11 cellular contexts compared by ENCODE assay signal in the genomic region with DNA sequence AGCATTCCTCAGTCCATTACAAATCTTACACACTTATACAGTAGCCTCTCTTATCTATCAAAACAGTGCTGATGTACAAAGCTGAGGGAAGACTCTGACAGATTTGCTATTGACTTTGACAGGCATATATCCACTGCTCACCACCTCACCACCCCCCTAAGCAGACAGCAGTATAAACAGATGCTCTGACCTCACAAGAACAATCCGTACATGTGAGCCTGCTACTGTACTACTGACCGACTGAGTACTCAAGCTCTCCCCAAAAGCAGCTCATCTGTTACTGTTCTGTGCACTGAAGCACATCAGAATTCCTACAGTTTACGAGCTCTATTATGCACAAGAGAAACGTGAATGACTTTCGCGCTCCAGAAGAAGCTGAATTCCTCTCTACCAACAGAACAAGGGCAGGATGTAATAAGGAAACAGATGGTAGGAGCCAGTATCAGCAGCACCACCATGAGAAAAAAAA.
A peak's percentile ranks its signal among the peaks of the same experiment; 100 is the strongest.
DNase-seq lines count a peak whose midpoint lies in the region; ATAC-seq, FAIRE-seq and TF ChIP-seq lines count a peak whose summit lies in the region.
"Had no signal": no experiment of that assay in that cellular context is flagged by ENCODE, and none has a peak within 500 bp of the region (broad histone marks: within the 10 kb centered on the region; RNA-seq: fewer than 3 reads in every experiment).

No MANE protein-coding gene starts in this region.

- CTCF ChIA-PET in A549 (lab: Yijun Ruan, JAX) (no interaction called here), WTC11 (lab: Charles Lee) (no interaction called here)

- H3K4me1 Mint-ChIP-seq in WTC11, result peaks cover 3% of the 10 kb centered on the region; the same call in 1 of the 2 replicates
- H3K4me1 Mint-ChIP-seq: natural killer cell had no signal

- H4K20me1 ChIP-seq in MM.1S (ENCODE audit: insufficient read depth, low read length), result no peaks in the 10 kb centered on the region

- H3K27ac Mint-ChIP-seq in WTC11, result peak overlapping the region; percentile 63; the same call in 1 of the 2 replicates
- H3K27ac Mint-ChIP-seq: natural killer cell had no signal

- TF ChIP-seq POLR2A in A549 (IDR thresholded peaks at IDR 0.05; ENCODE audit: low read length), result no peak

- H3K27me3 ChIP-seq in MM.1S (replicated peaks; ENCODE audit: insufficient read depth, low read length), result no peaks in the 10 kb centered on the region
- H3K27me3 ChIP-seq: tibial nerve had no signal

- no peaks in the 10 kb centered on the region for H3K79me2 ChIP-seq in MM.1S (ENCODE audit: low read length)

- H3K4me2 ChIP-seq in A549, result 0 out of 3 replicates have a peak overlapping the region, but pooled peaks have one; percentile 8
- H3K4me2 ChIP-seq in MM.1S (ENCODE audit: low read depth, low read length), result no peak overlapping the region

- POLR2A ChIA-PET in A549 (lab: Yijun Ruan, JAX) (no interaction called here), WTC11 (lab: Charles Lee) (no interaction called here)

- no peak for TF ChIP-seq EP300 in A549 (IDR thresholded peaks at IDR 0.05)

- no peak overlapping the region for H3K4me3 Mint-ChIP-seq in WTC11
- H3K4me3 Mint-ChIP-seq: natural killer cell had no signal

- H3K9me3 ChIP-seq in A549 (no peaks in the 10 kb centered on the region), MM.1S (replicated peaks; ENCODE audit: insufficient read depth, low read length) (no peaks in the 10 kb centered on the region)
- H3K9me3 ChIP-seq: tibial nerve had no signal

- H3K4me3 ChIP-seq in A549 (no peak overlapping the region), MM.1S (ENCODE audit: low read length) (no peak overlapping the region)

- FAIRE-seq in A549 (lab: Jason Lieb, UNC) (no peak), HTR-8/SVneo (lab: Jason Lieb, UNC) (peak; percentile 26)

- WGBS in A549 (ENCODE audit: missing lambda C conversion rate), result 31% methylated on average over 6 of the region's 6 CpGs

- H3K27ac ChIP-seq in A549, result no peak overlapping the region
- H3K27ac ChIP-seq in MM.1S (ENCODE audit: low read length), result no peak overlapping the region
- H3K27ac ChIP-seq: C4-2B, tibial nerve had no signal

- peaks cover 3% of the 10 kb centered on the region; the same call in 1 of the 2 replicates for H3K9me3 Mint-ChIP-seq in WTC11

- H3K36me3 ChIP-seq in MM.1S (replicated peaks; ENCODE audit: insufficient read depth, low read length), result no peaks in the 10 kb centered on the region
- H3K36me3 ChIP-seq: tibial nerve had no signal

- H3K9ac ChIP-seq in MM.1S (ENCODE audit: low read length), result no peak overlapping the region

- H3K4me1 ChIP-seq in A549 (no peaks in the 10 kb centered on the region), MM.1S (ENCODE audit: low read length) (no peaks in the 10 kb centered on the region)

- ATAC-seq in A549 (peak; percentile 68 to 73; a peak in 5 of 6 replicates), WTC11 (peak; percentile 68), GM19467 (IDR thresholded peaks at IDR 0.05; ENCODE audit: unreplicated experiment) (no peak)
- ATAC-seq: natural killer cell had no signal

- DNase-seq in A549 (ENCODE audit: low read depth in 1 of 2, low spot score in 1 of 2) (no peak), HTR-8/SVneo (ENCODE audit: insufficient read length, low spot score) (no peak), WTC11 (ENCODE audit: low spot score) (no peak), kidney glomerular epithelial cell (lab: John Stamatoyannopoulos, UW) (peak; percentile 80), MM.1S (no peak), RPMI8226 (no peak)
- DNase-seq in activated T-cell treated with anti-CD3 and anti-CD28 coated beads, Interleukin-2, amount 50 U/mL, for 1 hour, result no peak
- DNase-seq: natural killer cell had no signal

- no peak for TF ChIP-seq RAD21 in A549 (conservative IDR thresholded peaks at IDR 0.05 in 1 of 2, IDR thresholded peaks at IDR 0.05 in 1 of 2)

- H3K36me3 Mint-ChIP-seq in WTC11, result 0 out of 2 replicates have a peak, but pooled peaks cover 2% of the 10 kb centered on the region
- H3K36me3 Mint-ChIP-seq: natural killer cell had no signal

- no peaks in the 10 kb centered on the region for H3K9me2 ChIP-seq in MM.1S (replicated peaks; ENCODE audit: insufficient read depth, low read length)

- no peaks in the 10 kb centered on the region for H3F3A ChIP-seq in MM.1S (ENCODE audit: insufficient read depth, low read length)

- TF ChIP-seq CTCF in A549 (IDR thresholded peaks at IDR 0.05), result no peak
- TF ChIP-seq CTCF in WTC11 (IDR thresholded peaks at IDR 0.05), result no peak
- no peak for TF ChIP-seq CTCF in MM.1S (IDR thresholded peaks at IDR 0.05; ENCODE audit: low read length)

- H3K27me3 Mint-ChIP-seq in WTC11 (ENCODE audit: low read depth), result no peaks in the 10 kb centered on the region

- no peak overlapping the region for H2AFZ ChIP-seq in MM.1S (ENCODE audit: low read length)

TF ChIP-seq in A549, 52 proteins besides CTCF, POLR2A, EP300 and RAD21:
- TF ChIP-seq ATOH8 (CRISPR knock-in tag; IDR thresholded peaks at IDR 0.05; ENCODE audit: low read depth), result no peak
- no peak for TF ChIP-seq KDM5A (IDR thresholded peaks at IDR 0.05)
- TF ChIP-seq HES2 (IDR thresholded peaks at IDR 0.05), result no peak
- no peak for TF ChIP-seq NR3C1 (IDR thresholded peaks at IDR 0.05)
- no peak for TF ChIP-seq HOXA7 (CRISPR knock-in tag; IDR thresholded peaks at IDR 0.05)
- no peak for TF ChIP-seq CEBPB (IDR thresholded peaks at IDR 0.05)
- no peak for TF ChIP-seq PBX3 (IDR thresholded peaks at IDR 0.05)
- no peak for TF ChIP-seq EHF (CRISPR knock-in tag; IDR thresholded peaks at IDR 0.05)
- TF ChIP-seq TFCP2L1 (CRISPR knock-in tag; IDR thresholded peaks at IDR 0.05), result no peak
- TF ChIP-seq RFX5 (IDR thresholded peaks at IDR 0.05), result no peak
- no peak for TF ChIP-seq CHD4 (IDR thresholded peaks at IDR 0.05; ENCODE audit: borderline replicate concordance)
TF ChIP-seq in A549: peak in this region for 0.

TF ChIP-seq in WTC11, 78 proteins besides CTCF, POLR2A, EP300 and RAD21:
- TF ChIP-seq, protein P1, sequence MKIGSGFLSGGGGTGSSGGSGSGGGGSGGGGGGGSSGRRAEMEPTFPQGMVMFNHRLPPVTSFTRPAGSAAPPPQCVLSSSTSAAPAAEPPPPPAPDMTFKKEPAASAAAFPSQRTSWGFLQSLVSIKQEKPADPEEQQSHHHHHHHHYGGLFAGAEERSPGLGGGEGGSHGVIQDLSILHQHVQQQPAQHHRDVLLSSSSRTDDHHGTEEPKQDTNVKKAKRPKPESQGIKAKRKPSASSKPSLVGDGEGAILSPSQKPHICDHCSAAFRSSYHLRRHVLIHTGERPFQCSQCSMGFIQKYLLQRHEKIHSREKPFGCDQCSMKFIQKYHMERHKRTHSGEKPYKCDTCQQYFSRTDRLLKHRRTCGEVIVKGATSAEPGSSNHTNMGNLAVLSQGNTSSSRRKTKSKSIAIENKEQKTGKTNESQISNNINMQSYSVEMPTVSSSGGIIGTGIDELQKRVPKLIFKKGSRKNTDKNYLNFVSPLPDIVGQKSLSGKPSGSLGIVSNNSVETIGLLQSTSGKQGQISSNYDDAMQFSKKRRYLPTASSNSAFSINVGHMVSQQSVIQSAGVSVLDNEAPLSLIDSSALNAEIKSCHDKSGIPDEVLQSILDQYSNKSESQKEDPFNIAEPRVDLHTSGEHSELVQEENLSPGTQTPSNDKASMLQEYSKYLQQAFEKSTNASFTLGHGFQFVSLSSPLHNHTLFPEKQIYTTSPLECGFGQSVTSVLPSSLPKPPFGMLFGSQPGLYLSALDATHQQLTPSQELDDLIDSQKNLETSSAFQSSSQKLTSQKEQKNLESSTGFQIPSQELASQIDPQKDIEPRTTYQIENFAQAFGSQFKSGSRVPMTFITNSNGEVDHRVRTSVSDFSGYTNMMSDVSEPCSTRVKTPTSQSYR (CRISPR knock-in tag; IDR thresholded peaks at IDR 0.05), result no peak
- TF ChIP-seq SMAD4 (CRISPR knock-in tag; IDR thresholded peaks at IDR 0.05) (no peak), E2F1 (CRISPR knock-in tag; IDR thresholded peaks at IDR 0.05) (no peak), ETV6 (CRISPR knock-in tag; IDR thresholded peaks at IDR 0.05) (no peak), RELA (CRISPR knock-in tag; IDR thresholded peaks at IDR 0.05; ENCODE audit: borderline replicate concordance) (no peak), HMGXB4 (CRISPR knock-in tag; IDR thresholded peaks at IDR 0.05) (no peak), OVOL2 (CRISPR knock-in tag; IDR thresholded peaks at IDR 0.05; ENCODE audit: borderline replicate concordance) (no peak), SOX15 (CRISPR knock-in tag; IDR thresholded peaks at IDR 0.05) (no peak), ELF4 (CRISPR knock-in tag; IDR thresholded peaks at IDR 0.05; ENCODE audit: low read depth) (no peak), NR3C1 (CRISPR knock-in tag; conservative IDR thresholded peaks at IDR 0.05; ENCODE audit: low read depth) (no peak), ZNF396 (CRISPR knock-in tag; IDR thresholded peaks at IDR 0.05; ENCODE audit: borderline replicate concordance) (no peak)
- TF ChIP-seq, protein P2, sequence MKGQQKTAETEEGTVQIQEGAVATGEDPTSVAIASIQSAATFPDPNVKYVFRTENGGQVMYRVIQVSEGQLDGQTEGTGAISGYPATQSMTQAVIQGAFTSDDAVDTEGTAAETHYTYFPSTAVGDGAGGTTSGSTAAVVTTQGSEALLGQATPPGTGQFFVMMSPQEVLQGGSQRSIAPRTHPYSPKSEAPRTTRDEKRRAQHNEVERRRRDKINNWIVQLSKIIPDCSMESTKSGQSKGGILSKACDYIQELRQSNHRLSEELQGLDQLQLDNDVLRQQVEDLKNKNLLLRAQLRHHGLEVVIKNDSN (CRISPR knock-in tag; IDR thresholded peaks at IDR 0.05), result no peak
